Comparison of ENCODE assay signal across 16 cellular contexts in the genomic region with DNA sequence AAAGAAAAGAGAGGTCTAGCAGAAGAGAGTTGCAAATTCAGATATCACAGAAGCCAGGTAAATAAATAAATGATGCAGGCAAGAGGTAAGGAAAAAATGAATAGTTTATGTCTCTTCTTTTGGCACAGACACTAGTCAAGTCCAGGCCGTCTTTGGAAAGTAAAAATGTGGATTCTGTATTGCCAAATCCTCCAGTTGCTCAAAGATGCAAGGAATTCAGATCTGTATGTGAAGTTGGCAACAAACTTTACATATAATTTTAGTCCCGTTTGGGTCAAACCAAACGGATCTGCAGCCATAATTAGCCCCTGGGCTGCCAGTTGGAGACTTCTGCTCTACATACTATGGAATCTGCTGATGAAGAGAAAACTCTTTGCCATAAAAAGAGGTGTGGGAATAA.
DNase-seq lines count a peak whose midpoint lies in the region; TF ChIP-seq lines count a peak whose summit lies in the region.
"Had no signal": no experiment of that assay in that cellular context is flagged by ENCODE, and none has a peak within 500 bp of the region (broad histone marks: within the 10 kb centered on the region; RNA-seq: fewer than 3 reads in every experiment).

No MANE protein-coding gene starts in this region.

- no peaks in the 10 kb centered on the region for H3K9me3 Mint-ChIP-seq in activated CD4-positive, alpha-beta memory T cell treated with anti-CD3 and anti-CD28 coated beads, Interleukin-2, amount 10 ng/mL, durations not matched to agents 7 days and 5 days
- H3K9me3 Mint-ChIP-seq: CD4-positive, alpha-beta T cell had no signal

- no peak overlapping the region for H3K4me3 Mint-ChIP-seq in activated CD4-positive, alpha-beta memory T cell treated with anti-CD3 and anti-CD28 coated beads, Interleukin-2, amount 10 ng/mL, durations not matched to agents 7 days and 5 days
- H3K4me3 Mint-ChIP-seq: CD4-positive, alpha-beta T cell had no signal

- H2AFZ ChIP-seq in osteoblast (ENCODE audit: low read length), result peak overlapping the region; percentile 52

- no peaks in the 10 kb centered on the region for H4K20me1 ChIP-seq in osteoblast (ENCODE audit: insufficient read depth, low read length)

- peak; percentile 32 for DNase-seq in EH (ENCODE audit: low read depth)
- DNase-seq in choroid plexus epithelial cell (ENCODE audit: low read depth), result peak; percentile 68
- DNase-seq in osteoblast (ENCODE audit: insufficient read length, low spot score, missing footprints), result no peak
- DNase-seq in medulla oblongata (ENCODE audit: extremely low spot score), result no peak
- DNase-seq in NCI-H2196 (lab: John Stamatoyannopoulos, UW; ENCODE audit: unreplicated experiment), result no peak
- DNase-seq in activated CD4-positive, alpha-beta memory T cell treated with anti-CD3 and anti-CD28 coated beads, Interleukin-2, amount 10 ng/mL, durations not matched to agents 7 days and 5 days, result no peak
- DNase-seq: ACHN; AML-193; Caco-2; CD4-positive, alpha-beta T cell; GDM1 had no signal

- TF ChIP-seq CTCF in VCaP (conservative IDR thresholded peaks at IDR 0.05) (no peak), choroid plexus epithelial cell (conservative IDR thresholded peaks at IDR 0.05; ENCODE audit: low read depth, low read length) (no peak), osteoblast (IDR thresholded peaks at IDR 0.05; ENCODE audit: extremely low read depth, low read depth, low read length) (no peak)

- H3K9me3 ChIP-seq in osteoblast (ENCODE audit: low read depth, low read length), result no peaks in the 10 kb centered on the region
- H3K9me3 ChIP-seq: Caco-2, HAP-1 had no signal

- no peak overlapping the region for H3K4me2 ChIP-seq in osteoblast (ENCODE audit: insufficient read depth, low read length)

- H3K4me3 ChIP-seq in choroid plexus epithelial cell (ENCODE audit: low read depth, low read length) (no peak overlapping the region), osteoblast (ENCODE audit: insufficient read depth, low read length) (no peak overlapping the region)
- H3K4me3 ChIP-seq: HAP-1, K562 had no signal

- H3K36me3 Mint-ChIP-seq in activated CD4-positive, alpha-beta memory T cell treated with anti-CD3 and anti-CD28 coated beads, Interleukin-2, amount 10 ng/mL, durations not matched to agents 7 days and 5 days (ENCODE audit: low read depth), result no peaks in the 10 kb centered on the region

- POLR2A ChIA-PET in activated CD4-positive, alpha-beta memory T cell treated with anti-CD3 and anti-CD28 coated beads, Interleukin-2, amount 10 ng/mL, durations not matched to agents 7 days and 5 days (lab: Charles Lee), result no interaction called here

- H3K27ac Mint-ChIP-seq in activated CD4-positive, alpha-beta memory T cell treated with anti-CD3 and anti-CD28 coated beads, Interleukin-2, amount 10 ng/mL, durations not matched to agents 7 days and 5 days, result no peak overlapping the region
- H3K27ac Mint-ChIP-seq: CD4-positive, alpha-beta T cell had no signal

- H3K36me3 ChIP-seq in osteoblast (ENCODE audit: insufficient read depth, low read length), result no peaks in the 10 kb centered on the region
- H3K36me3 ChIP-seq: HAP-1 had no signal

- H3K27me3 Mint-ChIP-seq in activated CD4-positive, alpha-beta memory T cell treated with anti-CD3 and anti-CD28 coated beads, Interleukin-2, amount 10 ng/mL, durations not matched to agents 7 days and 5 days, result no peaks in the 10 kb centered on the region
- H3K27me3 Mint-ChIP-seq: CD4-positive, alpha-beta T cell had no signal

- peaks cover 21% of the 10 kb centered on the region for H3K4me1 ChIP-seq in osteoblast (ENCODE audit: insufficient read depth, low read length)
- H3K4me1 ChIP-seq: HAP-1 had no signal

- no peaks in the 10 kb centered on the region for H3K79me2 ChIP-seq in osteoblast (ENCODE audit: insufficient read depth, low read length)

- H3K4me1 Mint-ChIP-seq in activated CD4-positive, alpha-beta memory T cell treated with anti-CD3 and anti-CD28 coated beads, Interleukin-2, amount 10 ng/mL, durations not matched to agents 7 days and 5 days, result no peaks in the 10 kb centered on the region

- H3K27ac ChIP-seq in VCaP (peak overlapping the region; percentile 6; the same call in 1 of the 2 replicates), osteoblast (ENCODE audit: low read depth, low read length) (no peak overlapping the region)
- H3K27ac ChIP-seq: C4-2B, HL-60 had no signal

- H3K27me3 ChIP-seq in osteoblast (ENCODE audit: insufficient read depth, low read length), result no peaks in the 10 kb centered on the region

- CTCF ChIA-PET in activated CD4-positive, alpha-beta memory T cell treated with anti-CD3 and anti-CD28 coated beads, Interleukin-2, amount 10 ng/mL, durations not matched to agents 7 days and 5 days (lab: Charles Lee), result no interaction called here

Comparison
In these comparisons a context has a peak if more than half of its experiments do, and no peak if none do; other contexts are left out.
1. DNase-seq: peak in EH (single experiment) and choroid plexus epithelial cell (single experiment); none in osteoblast (single experiment), medulla oblongata (single experiment), NCI-H2196 (single experiment) and activated CD4-positive, alpha-beta memory T cell treated with anti-CD3 and anti-CD28 coated beads, Interleukin-2, amount 10 ng/mL, durations not matched to agents 7 days and 5 days (single experiment).